In the genomic region with DNA sequence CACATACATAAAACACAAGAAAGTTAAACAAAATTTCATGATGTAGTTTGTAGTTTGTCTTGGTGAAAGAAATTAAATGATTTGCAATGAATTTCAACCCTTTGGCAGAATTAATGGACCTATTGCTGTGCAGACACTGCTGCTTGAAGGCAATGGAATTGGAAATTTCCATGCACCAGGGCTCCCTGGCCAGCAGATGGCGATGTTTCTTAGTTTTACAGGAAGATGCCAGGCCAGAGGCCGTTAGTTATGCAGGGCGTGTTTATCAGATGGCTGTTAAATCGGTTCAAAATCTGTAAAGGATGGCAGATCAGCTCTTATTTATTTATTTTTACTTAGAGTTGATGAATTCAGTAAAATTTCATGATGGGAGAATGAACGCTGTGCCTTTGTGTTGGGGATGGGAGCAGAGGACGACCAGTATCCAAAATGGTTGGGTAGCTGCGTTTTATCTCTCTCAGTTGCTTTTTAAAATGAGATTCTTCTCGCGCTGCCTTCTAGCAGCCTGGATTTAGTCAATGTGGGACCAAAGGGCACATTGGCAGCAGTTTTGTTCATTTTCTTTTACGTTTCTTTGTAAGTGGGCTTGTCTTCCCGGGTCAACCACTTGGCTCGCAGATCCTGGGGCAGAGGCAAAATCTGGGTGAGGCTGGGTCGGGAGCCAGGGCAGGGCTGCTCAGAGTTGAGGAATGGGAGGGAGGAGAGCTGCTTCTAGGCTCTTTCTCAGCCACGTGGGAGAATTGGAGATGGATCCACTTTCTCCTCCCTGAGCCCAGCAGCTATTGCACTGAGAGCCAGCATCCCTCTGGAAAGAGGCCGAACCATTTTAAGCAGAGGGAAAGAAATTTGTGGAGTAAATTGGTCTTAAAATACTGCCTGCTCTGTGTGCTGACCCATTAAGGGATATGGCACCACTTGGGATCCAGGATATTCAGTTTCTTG, we compare ENCODE assay signal across 1 cellular context.
TF ChIP-seq lines count a peak whose summit lies in the region.

No MANE protein-coding gene starts in this region.

TF ChIP-seq in Ishikawa, 13 proteins besides CTCF, POLR2A, EP300 and RAD21 (continued from another document):
- TF ChIP-seq REST (IDR thresholded peaks at IDR 0.05; ENCODE audit: low read depth) (no peak), TEAD4 (IDR thresholded peaks at IDR 0.05) (no peak), CEBPB (IDR thresholded peaks at IDR 0.05) (no peak), NFIC (IDR thresholded peaks at IDR 0.05) (no peak), ZBTB7A (IDR thresholded peaks at IDR 0.05; ENCODE audit: low read depth) (no peak)
- TF ChIP-seq, protein P1, sequence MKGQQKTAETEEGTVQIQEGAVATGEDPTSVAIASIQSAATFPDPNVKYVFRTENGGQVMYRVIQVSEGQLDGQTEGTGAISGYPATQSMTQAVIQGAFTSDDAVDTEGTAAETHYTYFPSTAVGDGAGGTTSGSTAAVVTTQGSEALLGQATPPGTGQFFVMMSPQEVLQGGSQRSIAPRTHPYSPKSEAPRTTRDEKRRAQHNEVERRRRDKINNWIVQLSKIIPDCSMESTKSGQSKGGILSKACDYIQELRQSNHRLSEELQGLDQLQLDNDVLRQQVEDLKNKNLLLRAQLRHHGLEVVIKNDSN (IDR thresholded peaks at IDR 0.05), result no peak
